ENCODE assay signal across 32 cellular contexts in the genomic region with DNA sequence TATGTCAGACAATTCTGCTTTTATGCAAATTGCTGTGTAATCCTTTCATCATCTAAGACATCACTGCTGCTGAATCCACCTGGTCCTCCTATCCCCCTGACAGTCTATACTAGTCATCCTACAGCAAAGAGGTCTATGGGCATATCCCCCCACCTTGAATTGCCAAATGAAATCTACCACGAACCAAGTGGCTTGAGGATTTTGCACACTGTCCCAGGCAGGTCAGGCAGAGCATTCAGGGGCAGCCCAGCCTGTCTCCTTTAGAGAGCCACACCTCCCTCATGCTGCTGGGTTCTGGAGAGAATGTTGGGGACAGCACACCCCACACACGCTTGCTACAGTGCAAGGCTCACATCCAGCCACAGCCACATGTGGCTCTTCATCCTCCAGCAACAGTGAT.
"Had no signal": no experiment of that assay in that cellular context is flagged by ENCODE, and none has a peak within 500 bp of the region (broad histone marks: within the 10 kb centered on the region; RNA-seq: fewer than 3 reads in every experiment).

No MANE protein-coding gene starts in this region.

- H3K4me3 ChIP-seq: ascending aorta, cardiac muscle cell had no signal

- H3K36me3 Mint-ChIP-seq: activated CD4-positive, alpha-beta memory T cell treated with anti-CD3 and anti-CD28 coated beads for 36 hours; activated naive CD4-positive, alpha-beta T cell treated with anti-CD3 and anti-CD28 coated beads, Interleukin-2, amount 50 U/mL, for 72 hours; activated naive CD8-positive, alpha-beta T cell treated with anti-CD3 and anti-CD28 coated beads for 36 hours; brain; T-cell had no signal

- H3K36me3 ChIP-seq: ascending aorta, cardiac muscle cell had no signal

- H3K4me1 Mint-ChIP-seq: activated B cell treated with CpG ODN at 0.5 μM for 24 hours; activated CD4-positive, alpha-beta T cell treated with anti-CD3 and anti-CD28 coated beads, Interleukin-2, amount 10 ng/mL, durations not matched to agents 24 days and 14 days; activated naive CD8-positive, alpha-beta T cell treated with anti-CD3 and anti-CD28 coated beads for 36 hours; activated T-helper 17 cell treated with anti-CD3 and anti-CD28 coated beads, Interleukin-2, amount 50 U/mL, for 72 hours; T-cell; T-helper 17 cell had no signal

- H3K27ac Mint-ChIP-seq: activated B cell treated with CpG ODN at 0.5 μM for 24 hours; activated CD4-positive, alpha-beta memory T cell treated with anti-CD3 and anti-CD28 coated beads for 36 hours; activated CD4-positive, alpha-beta T cell treated with anti-CD3 and anti-CD28 coated beads, Interleukin-2, amount 10 ng/mL, durations not matched to agents 24 days and 14 days; activated CD8-positive, alpha-beta T cell treated with anti-CD3 and anti-CD28 coated beads for 36 hours; activated naive CD4-positive, alpha-beta T cell treated with anti-CD3 and anti-CD28 coated beads for 36 hours; activated naive CD4-positive, alpha-beta T cell treated with anti-CD3 and anti-CD28 coated beads, Interleukin-2, amount 50 U/mL, for 72 hours; activated naive CD8-positive, alpha-beta T cell treated with anti-CD3 and anti-CD28 coated beads for 36 hours; activated T-cell treated with anti-CD3 and anti-CD28 coated beads, Interleukin-2, amount 50 U/mL, for 72 hours; activated T-helper 1 cell treated with anti-CD3 and anti-CD28 coated beads, Interleukin-12 subunit alpha, Interleukin-12 subunit beta, Interleukin-2, Interleukin-4 antibody, amounts not matched to agents 30 ng/mL and 10 ng/mL and 1 ng/mL, durations not matched to agents 14 hours and 24 hours and 36 hours; activated T-helper 17 cell treated with anti-CD3 and anti-CD28 coated beads, Interleukin-2, amount 50 U/mL, for 72 hours; T-cell; T-helper 17 cell had no signal

- H3K4me1 ChIP-seq: ascending aorta had no signal

- DNase-seq: activated B cell treated with CpG ODN at 0.5 μM for 24 hours; activated CD4-positive, alpha-beta memory T cell treated with anti-CD3 and anti-CD28 coated beads for 36 hours; activated CD4-positive, alpha-beta T cell treated with anti-CD3 and anti-CD28 coated beads for 4 hours; activated CD4-positive, alpha-beta T cell treated with anti-CD3 and anti-CD28 coated beads, Interleukin-2, amount 10 ng/mL, durations not matched to agents 24 days and 14 days; activated CD4-positive, alpha-beta T cell treated with anti-CD3 and anti-CD28 coated beads, Interleukin-2, amount 50 U/mL, for 1 hour; activated CD4-positive, alpha-beta T cell treated with anti-CD3 and anti-CD28 coated beads, Interleukin-2, amount 50 U/mL, for 4 hours; activated CD4-positive, CD25-positive, alpha-beta regulatory T cell treated with anti-CD3 and anti-CD28 coated beads, Interleukin-2, amount 50 U/mL, for 72 hours; activated CD8-positive, alpha-beta memory T cell treated with anti-CD3 and anti-CD28 coated beads, Interleukin-2, amount 50 U/mL, for 4 hours; activated CD8-positive, alpha-beta T cell treated with anti-CD3 and anti-CD28 coated beads for 36 hours; activated effector memory CD4-positive, alpha-beta T cell treated with anti-CD3 and anti-CD28 coated beads, Interleukin-2, amount 50 U/mL, for 16 hours; activated gamma-delta T cell treated with Interleukin-2 at 50 U/mL for 16 hours; activated naive CD4-positive, alpha-beta T cell; activated naive CD4-positive, alpha-beta T cell treated with anti-CD3 and anti-CD28 coated beads for 36 hours; activated naive CD4-positive, alpha-beta T cell treated with anti-CD3 and anti-CD28 coated beads, Interleukin-2, amount 50 U/mL, for 16 hours; activated naive CD8-positive, alpha-beta T cell treated with anti-CD3 and anti-CD28 coated beads for 36 hours; activated T-cell treated with anti-CD3 and anti-CD28 coated beads for 4 hours; activated T-cell treated with anti-CD3 and anti-CD28 coated beads, Interleukin-2, amount 50 U/mL, for 1 hour; activated T-cell treated with anti-CD3 and anti-CD28 coated beads, Interleukin-2, amount 50 U/mL, for 4 hours; activated T-cell treated with anti-CD3 and anti-CD28 coated beads, Interleukin-2, amount 50 U/mL, for 72 hours; amygdala; anterior cingulate cortex; central memory CD4-positive, alpha-beta T cell; T-cell; T-helper 17 cell; T-helper 9 cell had no signal

- H3K9me3 ChIP-seq: ascending aorta had no signal

- ATAC-seq: activated CD8-positive, alpha-beta T cell treated with anti-CD3 and anti-CD28 coated beads for 36 hours; activated naive CD4-positive, alpha-beta T cell treated with anti-CD3 and anti-CD28 coated beads, Interleukin-2, amount 50 U/mL, for 72 hours; activated T-cell treated with anti-CD3 and anti-CD28 coated beads, Interleukin-2, amount 50 U/mL, for 4 hours; activated T-cell treated with anti-CD3 and anti-CD28 coated beads, Interleukin-2, amount 50 U/mL, for 72 hours; activated T-helper 17 cell treated with anti-CD3 and anti-CD28 coated beads, Interleukin-2, amount 50 U/mL, for 72 hours; T-cell; T-helper 17 cell had no signal

- H3K27ac ChIP-seq: ascending aorta, cardiac muscle cell, VCaP had no signal

- H3K27me3 Mint-ChIP-seq: activated B cell treated with CpG ODN at 0.5 μM for 24 hours; activated CD4-positive, alpha-beta memory T cell treated with anti-CD3 and anti-CD28 coated beads for 36 hours; activated CD4-positive, alpha-beta T cell treated with anti-CD3 and anti-CD28 coated beads, Interleukin-2, amount 10 ng/mL, durations not matched to agents 24 days and 14 days; activated CD8-positive, alpha-beta T cell treated with anti-CD3 and anti-CD28 coated beads for 36 hours; activated naive CD8-positive, alpha-beta T cell treated with anti-CD3 and anti-CD28 coated beads for 36 hours; T-helper 17 cell had no signal

- H3K27me3 ChIP-seq: ascending aorta, cardiac muscle cell had no signal

- H3K4me3 Mint-ChIP-seq: activated B cell treated with CpG ODN at 0.5 μM for 24 hours; activated CD4-positive, alpha-beta memory T cell treated with anti-CD3 and anti-CD28 coated beads for 36 hours; activated CD4-positive, alpha-beta T cell treated with anti-CD3 and anti-CD28 coated beads, Interleukin-2, amount 10 ng/mL, durations not matched to agents 24 days and 14 days; activated CD8-positive, alpha-beta T cell treated with anti-CD3 and anti-CD28 coated beads for 36 hours; activated naive CD4-positive, alpha-beta T cell treated with anti-CD3 and anti-CD28 coated beads for 36 hours; activated naive CD8-positive, alpha-beta T cell treated with anti-CD3 and anti-CD28 coated beads for 36 hours; activated T-cell treated with anti-CD3 and anti-CD28 coated beads, Interleukin-2, amount 50 U/mL, for 4 hours; activated T-cell treated with anti-CD3 and anti-CD28 coated beads, Interleukin-2, amount 50 U/mL, for 72 hours; activated T-helper 1 cell treated with anti-CD3 and anti-CD28 coated beads, Interleukin-12 subunit alpha, Interleukin-12 subunit beta, Interleukin-2, Interleukin-4 antibody, amounts not matched to agents 30 ng/mL and 10 ng/mL and 1 ng/mL, durations not matched to agents 14 hours and 24 hours and 36 hours; activated T-helper 17 cell treated with anti-CD3 and anti-CD28 coated beads, Interleukin-2, amount 50 U/mL, for 72 hours; brain; T-cell; T-helper 17 cell had no signal
